Comparison of ENCODE assay signal across 9 cellular contexts in the genomic region with DNA sequence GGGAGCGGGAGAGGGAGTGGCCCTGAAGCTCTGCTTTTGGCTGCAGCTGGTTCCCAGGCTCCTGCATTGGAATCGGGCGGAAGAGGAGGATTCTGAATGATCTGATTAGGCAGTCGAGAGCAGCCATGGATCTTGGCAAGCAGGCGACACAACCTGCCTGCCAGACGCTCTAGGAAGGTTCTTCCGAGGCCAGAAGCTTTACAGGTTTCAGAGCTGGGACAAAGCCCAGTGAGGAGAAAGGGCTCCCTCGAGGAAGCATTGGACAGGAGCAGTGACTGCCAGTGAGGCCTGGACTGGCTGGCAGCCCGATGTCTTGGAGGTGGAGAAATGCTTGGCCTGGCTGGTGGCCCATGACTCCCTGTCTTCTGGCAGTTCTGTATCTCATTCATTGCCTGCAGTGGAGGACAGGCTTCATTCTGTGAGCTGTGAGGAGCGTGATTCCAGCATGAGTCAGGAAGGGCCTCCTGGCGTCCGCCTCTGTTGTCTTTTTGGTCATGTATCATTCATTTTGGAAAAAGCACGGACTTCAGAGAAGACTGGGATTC.
A peak's percentile ranks its signal among the peaks of the same experiment; 100 is the strongest.
DNase-seq lines count a peak whose midpoint lies in the region; FAIRE-seq and TF ChIP-seq lines count a peak whose summit lies in the region.
"Had no signal": no experiment of that assay in that cellular context is flagged by ENCODE, and none has a peak within 500 bp of the region (broad histone marks: within the 10 kb centered on the region; RNA-seq: fewer than 3 reads in every experiment).

No MANE protein-coding gene starts in this region.

- DNase-seq in HS-5 (ENCODE audit: low read depth) (peak; percentile 90), MCF 10A (ENCODE audit: unreplicated experiment) (peak; percentile 100), kidney tubule cell (ENCODE audit: low spot score) (peak; percentile 74), testis (peak; percentile 92), germinal center (ENCODE audit: low spot score) (no peak), NCI-H1417 (lab: John Stamatoyannopoulos, UW) (no peak), GM12892 (ENCODE audit: insufficient read length) (no peak), MM.1S (no peak)

- H3K4me3 ChIP-seq in testis (no peak overlapping the region), MM.1S (ENCODE audit: low read length) (no peak overlapping the region)

- FAIRE-seq in GM12892 (lab: Jason Lieb, UNC), result no peak

- H3K27me3 Mint-ChIP-seq in MCF 10A (ENCODE audit: insufficient read depth, unreplicated experiment), result no peaks in the 10 kb centered on the region

- H3K27ac Mint-ChIP-seq in MCF 10A (ENCODE audit: low read depth, unreplicated experiment), result peak overlapping the region; percentile 44
- H3K27ac Mint-ChIP-seq: stimulated activated memory B cell treated with anti-CD40 and anti-IgM and Interleukin-4, amounts not matched to agents 10 μg/mL and 1 μg/mL and 100 μg/mL, for 72 hours had no signal

- no peaks in the 10 kb centered on the region for H3K9me2 ChIP-seq in MM.1S (replicated peaks; ENCODE audit: insufficient read depth, low read length)

- H3K9me3 ChIP-seq in testis (no peaks in the 10 kb centered on the region), MM.1S (replicated peaks; ENCODE audit: insufficient read depth, low read length) (no peaks in the 10 kb centered on the region)

- TF ChIP-seq POLR2A in testis (IDR thresholded peaks at IDR 0.05), result no peak
- no peak for TF ChIP-seq POLR2A in GM12892 (IDR thresholded peaks at IDR 0.05; ENCODE audit: low read depth, low read length)

- H3K4me2 ChIP-seq in MM.1S (ENCODE audit: low read depth, low read length), result no peak overlapping the region

- peak; percentile 6 for TF ChIP-seq CTCF in MCF 10A (IDR thresholded peaks at IDR 0.05; ENCODE audit: unreplicated experiment)
- TF ChIP-seq CTCF in testis (IDR thresholded peaks at IDR 0.05), result no peak
- TF ChIP-seq CTCF in MM.1S (IDR thresholded peaks at IDR 0.05; ENCODE audit: low read length), result no peak

- H3K4me1 ChIP-seq in testis (peaks cover 18% of the 10 kb centered on the region), MM.1S (ENCODE audit: low read length) (no peaks in the 10 kb centered on the region)

- no peak overlapping the region for H2AFZ ChIP-seq in MM.1S (ENCODE audit: low read length)

- no TSS peak for BruUV-seq in MCF 10A (replicated peaks; lab: Mats Ljungman, UMichigan)

- no peaks in the 10 kb centered on the region for H3K79me2 ChIP-seq in MM.1S (ENCODE audit: low read length)

- H3F3A ChIP-seq in MM.1S (ENCODE audit: insufficient read depth, low read length), result no peaks in the 10 kb centered on the region

- H3K9me3 Mint-ChIP-seq in MCF 10A (ENCODE audit: unreplicated experiment), result no peaks in the 10 kb centered on the region
- H3K9me3 Mint-ChIP-seq: stimulated activated memory B cell treated with anti-CD40 and anti-IgM and Interleukin-4, amounts not matched to agents 10 μg/mL and 1 μg/mL and 100 μg/mL, for 72 hours had no signal

- no peaks in the 10 kb centered on the region for H3K36me3 ChIP-seq in testis (ENCODE audit: low read depth, missing control alignments)
- no peaks in the 10 kb centered on the region for H3K36me3 ChIP-seq in MM.1S (replicated peaks; ENCODE audit: insufficient read depth, low read length)

- H3K27me3 ChIP-seq in testis, result no peaks in the 10 kb centered on the region
- H3K27me3 ChIP-seq in MM.1S (replicated peaks; ENCODE audit: insufficient read depth, low read length), result no peaks in the 10 kb centered on the region; the same call in 1 of the 2 replicates

- no peaks in the 10 kb centered on the region for H3K36me3 Mint-ChIP-seq in MCF 10A (ENCODE audit: insufficient read depth, unreplicated experiment)
- H3K36me3 Mint-ChIP-seq: stimulated activated memory B cell treated with anti-CD40 and anti-IgM and Interleukin-4, amounts not matched to agents 10 μg/mL and 1 μg/mL and 100 μg/mL, for 72 hours had no signal

- peak overlapping the region; percentile 28 for H3K4me3 Mint-ChIP-seq in MCF 10A (ENCODE audit: unreplicated experiment)
- H3K4me3 Mint-ChIP-seq: stimulated activated memory B cell treated with anti-CD40 and anti-IgM and Interleukin-4, amounts not matched to agents 10 μg/mL and 1 μg/mL and 100 μg/mL, for 72 hours had no signal

- CTCF ChIA-PET in MCF 10A (lab: Yijun Ruan, JAX), result interaction anchor here (0.6 to 6.9 kb wide), 15 partner anchors 8 to 183 kb away, joined by 3 to 83 read pairs (median 5); no protein-coding TSS in a partner anchor

- intact Hi-C loops in MCF 10A (cut with micrococcal nuclease) (loop anchor here (1.0 to 2.0 kb wide), 4 partner anchors 46 to 165 kb away; no protein-coding TSS in a partner anchor), testis (cut with DNase I; ENCODE audit: low total_unique reads) (no loop called here)

- H3K27ac ChIP-seq in testis (no peak overlapping the region), MM.1S (ENCODE audit: low read length) (no peak overlapping the region)

- H3K9ac ChIP-seq in MM.1S (ENCODE audit: low read length), result no peak overlapping the region

- 35 to 47% methylated on average over 11 to 13 of the region's 13 CpGs for WGBS in testis, 2 donors

- H3K4me1 Mint-ChIP-seq in MCF 10A (ENCODE audit: insufficient read depth, unreplicated experiment), result peaks cover 32% of the 10 kb centered on the region
- H3K4me1 Mint-ChIP-seq: stimulated activated memory B cell treated with anti-CD40 and anti-IgM and Interleukin-4, amounts not matched to agents 10 μg/mL and 1 μg/mL and 100 μg/mL, for 72 hours had no signal

- POLR2A ChIA-PET in MCF 10A (lab: Yijun Ruan, JAX), result interaction anchor here (0.5 to 3.0 kb wide), 12 partner anchors 9 to 154 kb away, joined by 3 to 11 read pairs (median 4); no protein-coding TSS in a partner anchor

- H4K20me1 ChIP-seq in MM.1S (ENCODE audit: insufficient read depth, low read length), result no peaks in the 10 kb centered on the region

Comparison
In these comparisons a context has a peak if more than half of its experiments do, and no peak if none do; other contexts are left out.
1. DNase-seq: peak in HS-5 (single experiment), MCF 10A (single experiment), kidney tubule cell (single experiment) and testis (single experiment); none in germinal center (single experiment), NCI-H1417 (0 of 3), GM12892 (single experiment) and MM.1S (single experiment).